ENCODE assay signal across 8 cellular contexts in genomic region chr15:82647835-82648256, GRCh38. TPM values are rescaled to one million over a fixed set of nuclear protein-coding genes. Genes with fewer than 3 reads are reported as not detected.
A peak's percentile ranks its signal among the peaks of the same experiment; 100 is the strongest.
DNase-seq lines count a peak whose midpoint lies in the region; ATAC-seq and TF ChIP-seq lines count a peak whose summit lies in the region.

No MANE protein-coding gene starts in this region.

- peak overlapping the region in 4 of 12 donors; percentile 22 to 49 (median 37) for H3K27ac ChIP-seq in heart left ventricle

- H3K27me3 Mint-ChIP-seq in activated T-cell treated with anti-CD3 and anti-CD28 coated beads, Interleukin-2, amount 50 U/mL, for 24 hours, result peaks cover 65% of the 10 kb centered on the region

- DNase-seq in activated gamma-delta T cell treated with Interleukin-2 at 50 U/mL for 16 hours (peak; percentile 61), activated gamma-delta T cell (lab: John Stamatoyannopoulos, UW) (no peak), heart left ventricle (no peak), skeletal muscle cell (ENCODE audit: low read depth) (no peak), T1000 (lab: John Stamatoyannopoulos, UW) (no peak), SKM-1 treated with dmso at 0.1 percent for 144 hours (lab: John Stamatoyannopoulos, UW; ENCODE audit: unreplicated experiment) (no peak)
- DNase-seq in activated T-cell treated with anti-CD3 and anti-CD28 coated beads, Interleukin-2, amount 50 U/mL, for 24 hours, result peak; percentile 73

- no peaks in the 10 kb centered on the region for H3K9me3 Mint-ChIP-seq in activated T-cell treated with anti-CD3 and anti-CD28 coated beads, Interleukin-2, amount 50 U/mL, for 24 hours

- intact Hi-C loops in heart left ventricle (cut with DNase I), result no loop called here

- 1 to 4% (median 1%) methylated on average over 6 to 49 of the region's 49 CpGs for WGBS in heart left ventricle, 4 donors

- H3K36me3 Mint-ChIP-seq in activated T-cell treated with anti-CD3 and anti-CD28 coated beads, Interleukin-2, amount 50 U/mL, for 24 hours (ENCODE audit: low read depth), result no peaks in the 10 kb centered on the region

- H3K27ac Mint-ChIP-seq in activated T-cell treated with anti-CD3 and anti-CD28 coated beads, Interleukin-2, amount 50 U/mL, for 24 hours, result no peak overlapping the region

- TF ChIP-seq CTCF in heart left ventricle (IDR thresholded peaks at IDR 0.05), result no peak

- no peaks in the 10 kb centered on the region for H3K9me3 ChIP-seq in heart left ventricle

- ATAC-seq in heart left ventricle (peak in 2 of 4 donors; percentile 11 to 42), GM18520 (IDR thresholded peaks at IDR 0.05; ENCODE audit: unreplicated experiment) (no peak)

- H3K4me3 ChIP-seq in heart left ventricle (peak overlapping the region; percentile 39 to 64 (median 54)), skeletal muscle cell (ENCODE audit: low read depth, low read length) (peak overlapping the region; percentile 49)

- peaks cover 5 to 27% (median 16%) of the 10 kb centered on the region in 12 donors for H3K4me1 ChIP-seq in heart left ventricle

- TF ChIP-seq POLR2A in heart left ventricle (IDR thresholded peaks at IDR 0.05), result no peak

- peak overlapping the region; percentile 50 for H3K4me3 Mint-ChIP-seq in activated T-cell treated with anti-CD3 and anti-CD28 coated beads, Interleukin-2, amount 50 U/mL, for 24 hours

- H3K4me1 Mint-ChIP-seq in activated T-cell treated with anti-CD3 and anti-CD28 coated beads, Interleukin-2, amount 50 U/mL, for 24 hours (ENCODE audit: low read depth), result peaks cover 10% of the 10 kb centered on the region

- no peaks in the 10 kb centered on the region for H3K36me3 ChIP-seq in heart left ventricle

- H3K27me3 ChIP-seq in heart left ventricle, result peaks cover 18 to 67% (median 42%) of the 10 kb centered on the region in 9 donors

RNA-seq across cellular contexts. Expression of gene CPEB1, which starts 0.7 kb away (rescaled TPM):
- 1 to 10 TPM in 3 of 9 donors, under 1 TPM in 5, not detected in 1; 0.07 to 8.7 (median 0.77) TPM for total RNA-seq in heart left ventricle
- under 1 TPM; 0.12 to 0.19 TPM for polyA plus RNA-seq in heart left ventricle

Comparison
In these comparisons a context has a peak if more than half of its experiments do, and no peak if none do; other contexts are left out.
1. DNase-seq: peak in activated gamma-delta T cell treated with Interleukin-2 at 50 U/mL for 16 hours (single experiment) and activated T-cell treated with anti-CD3 and anti-CD28 coated beads, Interleukin-2, amount 50 U/mL, for 24 hours (single experiment); none in activated gamma-delta T cell (single experiment), heart left ventricle (0 of 5), skeletal muscle cell (single experiment), T1000 (single experiment) and SKM-1 treated with dmso at 0.1 percent for 144 hours (single experiment).